ENCODE assay signal across 9 cellular contexts in genomic region chr1:183180213-183180612, GRCh38. TPM values are rescaled to one million over a fixed set of nuclear protein-coding genes. Genes with fewer than 3 reads are reported as not detected.
DNase-seq lines count a peak whose midpoint lies in the region; FAIRE-seq and TF ChIP-seq lines count a peak whose summit lies in the region.
"Had no signal": no experiment of that assay in that cellular context is flagged by ENCODE, and none has a peak within 500 bp of the region (broad histone marks: within the 10 kb centered on the region; RNA-seq: fewer than 3 reads in every experiment).

No MANE protein-coding gene starts in this region.

- H3K27me3 ChIP-seq in esophagus squamous epithelium (no peaks in the 10 kb centered on the region), small intestine (ENCODE audit: control insufficient read depth in 2 of 2, insufficient read depth in 2 of 2, low read length in 2 of 2) (no peaks in the 10 kb centered on the region), Karpas-422 (ENCODE audit: low read length) (no peaks in the 10 kb centered on the region)

- H3K27ac ChIP-seq in esophagus squamous epithelium (peak overlapping the region; percentile 5 to 76 (median 70)), small intestine (ENCODE audit: low read depth in 1 of 2, low read length in 1 of 2) (no peak overlapping the region), Karpas-422 (ENCODE audit: low read length) (no peak overlapping the region)
- H3K27ac ChIP-seq: HL-60 had no signal

- peak; percentile 28 for DNase-seq in GM10266 (ENCODE audit: extremely low spot score)
- DNase-seq in NCI-H446 (lab: John Stamatoyannopoulos, UW) = peak; percentile 93 to 97
- no peak for DNase-seq in esophagus squamous epithelium (lab: John Stamatoyannopoulos, UW)
- peak; percentile 97 for DNase-seq in renal cortical epithelial cell (ENCODE audit: low read depth)
- DNase-seq in small intestine = no peak
- DNase-seq in T-helper 2 cell = no peak
- no peak for DNase-seq in Karpas-422
- no peak for DNase-seq in NK-92 treated with Interleukin-12 subunit alpha and Interleukin-12 subunit beta, amount 100 ng/mL, for 24 hours (lab: John Stamatoyannopoulos, UW)

- 6 to 13% methylated on average over 3 of the region's 3 CpGs for WGBS in esophagus squamous epithelium, 2 donors
- 11 to 15% (median 15%) methylated on average over 3 of the region's 3 CpGs for WGBS in small intestine, 3 donors

- no peaks in the 10 kb centered on the region for H3K79me2 ChIP-seq in Karpas-422 (ENCODE audit: low read length)

- H3K4me2 ChIP-seq in Karpas-422 (ENCODE audit: low read depth, low read length, poor library complexity, severe bottlenecking) = no peak overlapping the region

- no peak for FAIRE-seq in small intestine (lab: Jason Lieb, UNC)

- H3K9ac ChIP-seq in Karpas-422 (ENCODE audit: low read length) = no peak overlapping the region

- TF ChIP-seq CTCF in GM10266 (IDR thresholded peaks at IDR 0.05; ENCODE audit: control insufficient read depth, insufficient read depth, low read depth, missing control alignments) (no peak), esophagus squamous epithelium (IDR thresholded peaks at IDR 0.05) (no peak)

- no peaks in the 10 kb centered on the region for H3K9me2 ChIP-seq in Karpas-422 (replicated peaks; ENCODE audit: insufficient read depth, low read length)

- H3K4me3 ChIP-seq in esophagus squamous epithelium (no peak overlapping the region), small intestine (ENCODE audit: low read depth in 1 of 2, low read length in 2 of 2) (no peak overlapping the region), Karpas-422 (ENCODE audit: low read length) (no peak overlapping the region)

- H3K9me3 ChIP-seq in esophagus squamous epithelium (no peaks in the 10 kb centered on the region), small intestine (ENCODE audit: control insufficient read depth, low read depth) (no peaks in the 10 kb centered on the region), Karpas-422 (ENCODE audit: low read length) (no peaks in the 10 kb centered on the region)

- no peaks in the 10 kb centered on the region for H3K36me3 ChIP-seq in esophagus squamous epithelium
- H3K36me3 ChIP-seq in small intestine (ENCODE audit: control insufficient read depth in 2 of 2, insufficient read depth in 2 of 2, low read length in 2 of 2) = no peaks in the 10 kb centered on the region
- H3K36me3 ChIP-seq in Karpas-422 (ENCODE audit: insufficient read depth, low read length) = no peaks in the 10 kb centered on the region

- no peak overlapping the region for H2AFZ ChIP-seq in Karpas-422 (ENCODE audit: low read length)

- H4K20me1 ChIP-seq in Karpas-422 (ENCODE audit: insufficient read depth, low read depth, low read length) = no peaks in the 10 kb centered on the region

- H3K4me1 ChIP-seq in esophagus squamous epithelium = peaks cover 0 to 15% (median 7%) of the 10 kb centered on the region in 3 donors
- H3K4me1 ChIP-seq in small intestine (ENCODE audit: control insufficient read depth in 2 of 2, insufficient read depth in 1 of 2, low read depth in 1 of 2, low read length in 1 of 2) = no peaks in the 10 kb centered on the region
- H3K4me1 ChIP-seq in Karpas-422 (ENCODE audit: low read length) = no peaks in the 10 kb centered on the region

- intact Hi-C loops in esophagus squamous epithelium (cut with DNase I) = no loop called here

- no peak for TF ChIP-seq POLR2A in esophagus squamous epithelium (IDR thresholded peaks at IDR 0.05)

RNA-seq across cellular contexts. Expression of gene LAMC2, which starts 5.9 kb away (rescaled TPM):
- total RNA-seq in esophagus squamous epithelium = 10 to 100 TPM in 3 of 4 donors, 1 to 10 TPM in 1; 9.4 to 17.4 (median 15.9) TPM
- total RNA-seq in renal cortical epithelial cell = 128 and 1,305 TPM in 2 replicates
- 1 to 10 TPM; 2.4 to 7.7 (median 4.7) TPM for polyA plus RNA-seq in small intestine
- not detected in 2 replicates for total RNA-seq in Karpas-422 (2014; rRNA removed; shearing (Covaris generic); ENCODE audit: low replicate concordance)

Comparison
In these comparisons a context has a peak if more than half of its experiments do, and no peak if none do; other contexts are left out.
1. DNase-seq: peak in GM10266 (single experiment), NCI-H446 (2 of 2) and renal cortical epithelial cell (single experiment); none in esophagus squamous epithelium (single experiment), small intestine (single experiment), T-helper 2 cell (0 of 5), Karpas-422 (single experiment) and NK-92 treated with Interleukin-12 subunit alpha and Interleukin-12 subunit beta, amount 100 ng/mL, for 24 hours (single experiment).
2. H3K27ac ChIP-seq: peak in esophagus squamous epithelium (4 of 4); none in small intestine (0 of 2) and Karpas-422 (single experiment).
3. RNA of gene LAMC2, which starts 5.9 kb away (total RNA-seq): 128 to 1,305 TPM in renal cortical epithelial cell and 9.4 to 17.4 TPM in esophagus squamous epithelium; not detected in Karpas-422; every median in the first group is over 10 times any median in the second.